Comparison of ENCODE assay signal across 1 cellular context in genomic region chr3:14946749-14947104, GRCh38.
TF ChIP-seq lines count a peak whose summit lies in the region.

No MANE protein-coding gene starts in this region.

TF ChIP-seq in H1, 55 proteins besides CTCF, POLR2A, EP300 and RAD21 (continued from another document):
- TF ChIP-seq CHD7 (IDR thresholded peaks at IDR 0.05; ENCODE audit: insufficient replicate concordance, low read length) (no peak), RFX5 (IDR thresholded peaks at IDR 0.05; ENCODE audit: borderline replicate concordance, low read depth, low read length) (no peak), BCL11A (IDR thresholded peaks at IDR 0.05; ENCODE audit: low read depth in 2 of 2, low read length in 2 of 2) (no peak), TEAD4 (IDR thresholded peaks at IDR 0.05; ENCODE audit: low read depth, low read length) (no peak)
TF ChIP-seq in H1: peak in this region for 0.
